8 cellular contexts compared by ENCODE assay signal in genomic region chr9:131396626-131397025, GRCh38. TPM values are rescaled to one million over a fixed set of nuclear protein-coding genes. Genes with fewer than 3 reads are reported as not detected.
DNase-seq lines count a peak whose midpoint lies in the region; ATAC-seq and TF ChIP-seq lines count a peak whose summit lies in the region.

No MANE protein-coding gene starts in this region.

- peak overlapping the region; percentile 96 for H3K27ac Mint-ChIP-seq in activated T-cell treated with anti-CD3 and anti-CD28 coated beads, Interleukin-2, amount 50 U/mL, for 24 hours

- H3K9me3 ChIP-seq in adipocyte (ENCODE audit: control insufficient read depth, low read length) (no peaks in the 10 kb centered on the region), left lung (no peaks in the 10 kb centered on the region), thyroid gland (no peaks in the 10 kb centered on the region)

- peak overlapping the region; percentile 91 to 95 for H3K27ac ChIP-seq in left lung
- H3K27ac ChIP-seq in thyroid gland: peak overlapping the region; percentile 97 to 99 (median 98)

- TF ChIP-seq POLR2A in thyroid gland (IDR thresholded peaks at IDR 0.05): no peak

- H3K27me3 ChIP-seq in adipocyte (replicated peaks; ENCODE audit: control insufficient read depth, insufficient read depth, low read length) (no peaks in the 10 kb centered on the region), left lung (no peaks in the 10 kb centered on the region), thyroid gland (no peaks in the 10 kb centered on the region)

- H3K4me1 ChIP-seq in adipocyte (ENCODE audit: control insufficient read depth, insufficient read depth, low read length) (peaks cover 50% of the 10 kb centered on the region), left lung (peaks cover 46 to 75% of the 10 kb centered on the region in 2 donors), thyroid gland (peaks cover 52 to 69% of the 10 kb centered on the region in 2 donors)

- no peak for DNase-seq in activated T-cell treated with anti-CD3 and anti-CD28 coated beads, Interleukin-2, amount 50 U/mL, for 24 hours
- DNase-seq in activated T-cell treated with anti-CD3 and anti-CD28 coated beads for 4 hours (no peak), adipocyte (ENCODE audit: low read depth) (no peak), left lung (no peak), thyroid gland (no peak), NCI-H187 (lab: John Stamatoyannopoulos, UW) (no peak)

- H3K9me3 Mint-ChIP-seq in activated T-cell treated with anti-CD3 and anti-CD28 coated beads, Interleukin-2, amount 50 U/mL, for 24 hours: no peaks in the 10 kb centered on the region

- H3K4me3 ChIP-seq in adipocyte (ENCODE audit: low read length) (peak overlapping the region; percentile 88), left lung (peak overlapping the region in 1 of 2 donors; percentile 70), thyroid gland (replicated peaks in 1 of 3) (peak overlapping the region in 1 of 3 donors; percentile 90)

- H3K4me3 Mint-ChIP-seq in activated T-cell treated with anti-CD3 and anti-CD28 coated beads, Interleukin-2, amount 50 U/mL, for 24 hours: peak overlapping the region; percentile 92

- 55 to 71% methylated on average over 3 of the region's 3 CpGs for WGBS in thyroid gland, 2 donors

- peak overlapping the region; percentile 91 for H3K9ac ChIP-seq in adipocyte (ENCODE audit: low read length)

- TF ChIP-seq CTCF in left lung (IDR thresholded peaks at IDR 0.05): no peak
- TF ChIP-seq CTCF in thyroid gland (IDR thresholded peaks at IDR 0.05): no peak

- no peaks in the 10 kb centered on the region for H3K27me3 Mint-ChIP-seq in activated T-cell treated with anti-CD3 and anti-CD28 coated beads, Interleukin-2, amount 50 U/mL, for 24 hours

- intact Hi-C loops in left lung (cut with DNase I) (no loop called here), thyroid gland (cut with DNase I) (no loop called here)

- no peak for ATAC-seq in left lung
- no peak for ATAC-seq in GM19023 (IDR thresholded peaks at IDR 0.05; ENCODE audit: unreplicated experiment)
- no peak for ATAC-seq in GM21619 (IDR thresholded peaks at IDR 0.05; ENCODE audit: unreplicated experiment)

- H3K36me3 ChIP-seq in adipocyte (ENCODE audit: control insufficient read depth, insufficient read depth, low read length, severe bottlenecking) (no peaks in the 10 kb centered on the region), left lung (no peaks in the 10 kb centered on the region), thyroid gland (no peaks in the 10 kb centered on the region)

- H3K36me3 Mint-ChIP-seq in activated T-cell treated with anti-CD3 and anti-CD28 coated beads, Interleukin-2, amount 50 U/mL, for 24 hours (ENCODE audit: low read depth): peaks cover 44% of the 10 kb centered on the region

- peaks cover 66% of the 10 kb centered on the region for H3K4me1 Mint-ChIP-seq in activated T-cell treated with anti-CD3 and anti-CD28 coated beads, Interleukin-2, amount 50 U/mL, for 24 hours (ENCODE audit: low read depth)

RNA-seq across cellular contexts. Expression of gene PRRC2B, which starts 2.7 kb away (rescaled TPM):
- total RNA-seq in left lung (100 to 1,000 TPM; 165 to 176 TPM), thyroid gland (100 to 1,000 TPM in 3 of 4 donors, 10 to 100 TPM in 1; 81.7 to 159 (median 117) TPM)
